ENCODE assay signal across 8 cellular contexts in genomic region chr12:121580959-121581680, GRCh38. TPM values are rescaled to one million over a fixed set of nuclear protein-coding genes. Genes with fewer than 3 reads are reported as not detected.
DNase-seq lines count a peak whose midpoint lies in the region; ATAC-seq and TF ChIP-seq lines count a peak whose summit lies in the region.

KDM2B (minus strand) TSS chr12:121581023; CDS start chr12:121580911, 112 bp downstream.

- H3K79me2 ChIP-seq in OCI-LY3 (ENCODE audit: low read length) (peaks cover 82% of the 10 kb centered on the region), parathyroid adenoma (no peaks in the 10 kb centered on the region)

- H3K4me3 ChIP-seq in OCI-LY3 (ENCODE audit: low read length) (peak within 1 kb of the TSS; percentile 79), parathyroid adenoma (ENCODE audit: low read depth, low read length) (peak within 1 kb of the TSS; percentile 76)

- H3K4me2 ChIP-seq in OCI-LY3 (ENCODE audit: low read length), result peak within 1 kb of the TSS; percentile 96
- H3K4me2 ChIP-seq in parathyroid adenoma (ENCODE audit: low read length), result peak within 1 kb of the TSS; percentile 95

- TF ChIP-seq CTCF in GM13977 (IDR thresholded peaks at IDR 0.05; ENCODE audit: extremely low read depth, insufficient read depth, missing control alignments) (peak; percentile 11), OCI-LY3 (IDR thresholded peaks at IDR 0.05; ENCODE audit: low read depth, low read length) (peak; percentile 25), parathyroid adenoma (IDR thresholded peaks at IDR 0.05) (no peak)

- in situ Hi-C loops in GM13977 (cut with MboI; ENCODE audit: low pct_unique_long_range_greater_than_20kb, low sequenced_read_pairs, unreplicated experiment), result no loop called here

- ATAC-seq in left cardiac atrium (peak; percentile 30 to 56), GM19023 (IDR thresholded peaks at IDR 0.05; ENCODE audit: unreplicated experiment) (no peak), GM21447 (IDR thresholded peaks at IDR 0.05; ENCODE audit: unreplicated experiment) (no peak), GM21381 (IDR thresholded peaks at IDR 0.05; ENCODE audit: unreplicated experiment) (no peak)

- H4K20me1 ChIP-seq in OCI-LY3 (ENCODE audit: insufficient read depth, low read length), result no peaks in the 10 kb centered on the region

- no peaks in the 10 kb centered on the region for H3K27me3 ChIP-seq in OCI-LY3 (ENCODE audit: low read depth, low read length)
- H3K27me3 ChIP-seq in parathyroid adenoma (ENCODE audit: control insufficient read depth, insufficient read depth, low read length), result no peaks in the 10 kb centered on the region

- H3K4me1 ChIP-seq in OCI-LY3 (ENCODE audit: low read length) (peaks cover 32% of the 10 kb centered on the region), parathyroid adenoma (peaks cover 23% of the 10 kb centered on the region)

- H2AFZ ChIP-seq in OCI-LY3 (ENCODE audit: low read depth, low read length) (no peak within 1 kb of the TSS), parathyroid adenoma (peak within 1 kb of the TSS; percentile 56)

- peaks cover 33% of the 10 kb centered on the region for H3K36me3 ChIP-seq in OCI-LY3 (replicated peaks; ENCODE audit: low read depth, low read length)
- no peaks in the 10 kb centered on the region for H3K36me3 ChIP-seq in parathyroid adenoma (ENCODE audit: control insufficient read depth, insufficient read depth, low read length)

- H3K27ac ChIP-seq in OCI-LY3 (ENCODE audit: low read length), result peak within 1 kb of the TSS; percentile 84
- H3K27ac ChIP-seq in parathyroid adenoma, result peak within 1 kb of the TSS; percentile 86

- DNase-seq in GM13977 (ENCODE audit: low spot score) (no peak), anterior cingulate cortex (lab: John Stamatoyannopoulos, UW) (peak in 49 of 58 donors; percentile 3 to 67 (median 43)), left cardiac atrium (no peak)

- H3K9ac ChIP-seq in OCI-LY3 (ENCODE audit: low read length) (peak within 1 kb of the TSS; percentile 87), parathyroid adenoma (peak within 1 kb of the TSS; percentile 40)

- intact Hi-C loops in left cardiac atrium (cut with DNase I), result no loop called here

- H3K9me3 ChIP-seq in OCI-LY3 (ENCODE audit: insufficient read depth, low read length) (no peaks in the 10 kb centered on the region), parathyroid adenoma (ENCODE audit: control insufficient read depth, low read length) (no peaks in the 10 kb centered on the region)

RNA-seq across cellular contexts. Expression of gene KDM2B, which starts in this region (rescaled TPM):
- 10 to 100 TPM; 11.2 to 14.7 TPM for total RNA-seq in left cardiac atrium

Comparison
In these comparisons a context has a peak if more than half of its experiments do, and no peak if none do; other contexts are left out.
1. DNase-seq: peak in anterior cingulate cortex (49 of 58); none in GM13977 (single experiment) and left cardiac atrium (single experiment).
2. ATAC-seq: peak in left cardiac atrium (2 of 2); none in GM19023 (single experiment), GM21447 (single experiment) and GM21381 (single experiment).